In the genomic region with DNA sequence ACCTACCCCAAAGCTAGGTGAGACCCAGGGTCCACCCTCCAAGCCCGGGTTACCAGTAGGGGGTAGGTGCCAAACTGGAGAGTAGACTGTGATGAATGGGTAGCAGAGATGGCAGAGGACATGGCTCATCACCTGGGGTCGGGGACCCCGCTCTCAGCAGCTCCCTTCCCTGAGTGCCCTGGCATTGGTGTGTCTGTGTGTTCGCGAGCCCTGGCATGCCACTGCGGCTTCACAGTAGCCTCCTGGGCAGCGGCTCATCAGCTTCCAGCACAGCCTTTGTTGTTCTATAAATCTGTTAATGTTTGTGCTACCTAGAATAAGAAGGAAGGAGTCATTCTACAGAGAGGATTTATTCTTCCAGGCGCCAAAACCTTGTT, we compare ENCODE assay signal across 9 cellular contexts.
DNase-seq lines count a peak whose midpoint lies in the region; ATAC-seq and TF ChIP-seq lines count a peak whose summit lies in the region.
"Had no signal": no experiment of that assay in that cellular context is flagged by ENCODE, and none has a peak within 500 bp of the region (broad histone marks: within the 10 kb centered on the region; RNA-seq: fewer than 3 reads in every experiment).

No MANE protein-coding gene starts in this region.

- 14 to 59% (median 40%) methylated on average over 6 to 8 of the region's 8 CpGs for WGBS in spleen, 5 donors

- CTCF ChIA-PET in activated CD8-positive, alpha-beta T cell treated with anti-CD3 and anti-CD28 coated beads for 36 hours (lab: Charles Lee), result interaction anchor here (1.0 to 4.2 kb wide), 6 partner anchors 9 to 391 kb away, joined by 3 to 34 read pairs (median 7); a partner anchor contains a TSS

- H3K36me3 ChIP-seq in KOPT-K1 (ENCODE audit: insufficient read depth, low read length), result peaks cover 5% of the 10 kb centered on the region; the same call in 1 of the 2 replicates
- peaks cover 0 to 11% (median 0%) of the 10 kb centered on the region in 6 donors for H3K36me3 ChIP-seq in spleen
- H3K36me3 ChIP-seq: brain microvascular endothelial cell had no signal

- intact Hi-C loops in activated CD8-positive, alpha-beta T cell treated with anti-CD3 and anti-CD28 coated beads for 36 hours (cut with micrococcal nuclease), result no loop called here
- intact Hi-C loops in spleen (cut with DNase I; ENCODE audit: low total_unique reads), result no loop called here

- peaks cover 15% of the 10 kb centered on the region for H3K4me1 ChIP-seq in foreskin keratinocyte
- H3K4me1 ChIP-seq in spleen, result peaks cover 30 to 85% (median 41%) of the 10 kb centered on the region in 6 donors

- TF ChIP-seq CTCF in activated CD8-positive, alpha-beta T cell treated with anti-CD3 and anti-CD28 coated beads for 36 hours (IDR thresholded peaks at IDR 0.05), result no peak
- TF ChIP-seq CTCF in foreskin keratinocyte (conservative IDR thresholded peaks at IDR 0.05), result no peak
- TF ChIP-seq CTCF in spleen (IDR thresholded peaks at IDR 0.05 in 8 of 11, conservative IDR thresholded peaks at IDR 0.05 in 3 of 11), result no peak

- no peak for ATAC-seq in activated CD8-positive, alpha-beta T cell treated with anti-CD3 and anti-CD28 coated beads for 36 hours
- ATAC-seq in foreskin keratinocyte (peak; percentile 25), GM18519 (IDR thresholded peaks at IDR 0.05; ENCODE audit: low FRiP score, unreplicated experiment) (no peak), GM18870 (IDR thresholded peaks at IDR 0.05; ENCODE audit: unreplicated experiment) (no peak)

- peak overlapping the region in 1 of 8 donors; percentile 56 for H3K4me3 ChIP-seq in spleen

- H3K27ac ChIP-seq in KOPT-K1 (ENCODE audit: low read depth, low read length, poor library complexity, severe bottlenecking), result peak overlapping the region; percentile 55
- H3K27ac ChIP-seq in foreskin keratinocyte, result peak overlapping the region; percentile 25
- H3K27ac ChIP-seq in spleen, result peak overlapping the region; percentile 64 to 93 (median 89)
- H3K27ac ChIP-seq: brain microvascular endothelial cell had no signal

- H3K27me3 ChIP-seq in foreskin keratinocyte (no peaks in the 10 kb centered on the region), spleen (replicated peaks in 1 of 7) (no peaks in the 10 kb centered on the region)
- H3K27me3 ChIP-seq: brain microvascular endothelial cell had no signal

- no peaks in the 10 kb centered on the region for H3K27me3 Mint-ChIP-seq in activated CD8-positive, alpha-beta T cell treated with anti-CD3 and anti-CD28 coated beads for 36 hours

- H3K9me3 ChIP-seq in KOPT-K1 (ENCODE audit: insufficient read depth, low read length, poor library complexity, severe bottlenecking), result peaks cover 20% of the 10 kb centered on the region
- peaks cover 0 to 21% (median 18%) of the 10 kb centered on the region in 8 donors for H3K9me3 ChIP-seq in spleen

- H3K4me3 Mint-ChIP-seq in activated CD8-positive, alpha-beta T cell treated with anti-CD3 and anti-CD28 coated beads for 36 hours, result peak overlapping the region; percentile 59

- peak overlapping the region; percentile 98 for H3K27ac Mint-ChIP-seq in activated CD8-positive, alpha-beta T cell treated with anti-CD3 and anti-CD28 coated beads for 36 hours

- peaks cover 80% of the 10 kb centered on the region for H3K4me1 Mint-ChIP-seq in activated CD8-positive, alpha-beta T cell treated with anti-CD3 and anti-CD28 coated beads for 36 hours (ENCODE audit: low read depth)

- peaks cover 40% of the 10 kb centered on the region for H3K36me3 Mint-ChIP-seq in activated CD8-positive, alpha-beta T cell treated with anti-CD3 and anti-CD28 coated beads for 36 hours (ENCODE audit: low read depth)

- POLR2A ChIA-PET in activated CD8-positive, alpha-beta T cell treated with anti-CD3 and anti-CD28 coated beads for 36 hours (lab: Charles Lee), result interaction anchor here (0.5 to 1.1 kb wide), 5 partner anchors 9 to 229 kb away, joined by 3 to 6 read pairs (median 3); no protein-coding TSS in a partner anchor

- no peak for TF ChIP-seq POLR2A in spleen (IDR thresholded peaks at IDR 0.05)

- DNase-seq in activated CD8-positive, alpha-beta T cell treated with anti-CD3 and anti-CD28 coated beads for 36 hours, result no peak
- peak in 1 of 2 donors; percentile 23 for DNase-seq in foreskin keratinocyte
- DNase-seq in spleen, result no peak
- no peak for DNase-seq in DMS153 treated with DMSO at 0.1 percent for 48 hours (lab: John Stamatoyannopoulos, UW; ENCODE audit: unreplicated experiment)
- DNase-seq: NCI-H748 treated with DMSO at 0.1 percent for 48 hours had no signal

- H3K9me3 Mint-ChIP-seq in activated CD8-positive, alpha-beta T cell treated with anti-CD3 and anti-CD28 coated beads for 36 hours, result peaks cover 19% of the 10 kb centered on the region

Comparison
In these comparisons a context has a peak if more than half of its experiments do, and no peak if none do; other contexts are left out.
1. H3K27ac ChIP-seq: peak in every context shown above with its lines; median percentile 89 in spleen; 55 in KOPT-K1; 25 in foreskin keratinocyte.